In the genomic region with DNA sequence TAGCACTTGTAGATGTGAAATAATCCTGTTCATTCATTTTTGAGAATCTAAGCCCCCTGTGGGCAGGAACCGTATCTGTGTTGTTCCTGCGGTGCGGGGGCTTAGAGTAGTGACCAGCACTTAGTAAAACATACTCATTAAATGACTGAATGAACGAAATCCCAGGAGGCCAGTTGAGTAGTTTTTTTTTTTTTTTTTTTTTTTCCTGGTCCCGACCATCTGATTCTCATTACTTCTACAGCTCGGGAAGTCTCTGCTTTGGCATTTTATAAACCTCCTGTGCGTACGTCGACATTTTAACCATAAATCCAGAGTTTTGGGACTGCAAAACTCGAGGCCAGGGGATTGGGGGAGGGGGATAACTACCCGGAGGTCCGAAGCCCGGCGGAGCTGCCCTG, we compare ENCODE assay signal across 1 cellular context.
TF ChIP-seq lines count a peak whose summit lies in the region.

No MANE protein-coding gene starts in this region.

TF ChIP-seq in H1, 55 proteins besides CTCF, POLR2A, EP300 and RAD21 (continued from another document):
- TF ChIP-seq, protein P1, sequence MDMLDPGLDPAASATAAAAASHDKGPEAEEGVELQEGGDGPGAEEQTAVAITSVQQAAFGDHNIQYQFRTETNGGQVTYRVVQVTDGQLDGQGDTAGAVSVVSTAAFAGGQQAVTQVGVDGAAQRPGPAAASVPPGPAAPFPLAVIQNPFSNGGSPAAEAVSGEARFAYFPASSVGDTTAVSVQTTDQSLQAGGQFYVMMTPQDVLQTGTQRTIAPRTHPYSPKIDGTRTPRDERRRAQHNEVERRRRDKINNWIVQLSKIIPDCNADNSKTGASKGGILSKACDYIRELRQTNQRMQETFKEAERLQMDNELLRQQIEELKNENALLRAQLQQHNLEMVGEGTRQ (IDR thresholded peaks at IDR 0.05; ENCODE audit: low read length), result peak; percentile 14; the same call in 1 of the 2 replicates
- TF ChIP-seq CREB1 (IDR thresholded peaks at IDR 0.05), result no peak
- TF ChIP-seq, protein P2, sequence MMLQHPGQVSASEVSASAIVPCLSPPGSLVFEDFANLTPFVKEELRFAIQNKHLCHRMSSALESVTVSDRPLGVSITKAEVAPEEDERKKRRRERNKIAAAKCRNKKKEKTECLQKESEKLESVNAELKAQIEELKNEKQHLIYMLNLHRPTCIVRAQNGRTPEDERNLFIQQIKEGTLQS (IDR thresholded peaks at IDR 0.05; ENCODE audit: insufficient read depth, low read depth, low read length), result no peak
